In the genomic region with DNA sequence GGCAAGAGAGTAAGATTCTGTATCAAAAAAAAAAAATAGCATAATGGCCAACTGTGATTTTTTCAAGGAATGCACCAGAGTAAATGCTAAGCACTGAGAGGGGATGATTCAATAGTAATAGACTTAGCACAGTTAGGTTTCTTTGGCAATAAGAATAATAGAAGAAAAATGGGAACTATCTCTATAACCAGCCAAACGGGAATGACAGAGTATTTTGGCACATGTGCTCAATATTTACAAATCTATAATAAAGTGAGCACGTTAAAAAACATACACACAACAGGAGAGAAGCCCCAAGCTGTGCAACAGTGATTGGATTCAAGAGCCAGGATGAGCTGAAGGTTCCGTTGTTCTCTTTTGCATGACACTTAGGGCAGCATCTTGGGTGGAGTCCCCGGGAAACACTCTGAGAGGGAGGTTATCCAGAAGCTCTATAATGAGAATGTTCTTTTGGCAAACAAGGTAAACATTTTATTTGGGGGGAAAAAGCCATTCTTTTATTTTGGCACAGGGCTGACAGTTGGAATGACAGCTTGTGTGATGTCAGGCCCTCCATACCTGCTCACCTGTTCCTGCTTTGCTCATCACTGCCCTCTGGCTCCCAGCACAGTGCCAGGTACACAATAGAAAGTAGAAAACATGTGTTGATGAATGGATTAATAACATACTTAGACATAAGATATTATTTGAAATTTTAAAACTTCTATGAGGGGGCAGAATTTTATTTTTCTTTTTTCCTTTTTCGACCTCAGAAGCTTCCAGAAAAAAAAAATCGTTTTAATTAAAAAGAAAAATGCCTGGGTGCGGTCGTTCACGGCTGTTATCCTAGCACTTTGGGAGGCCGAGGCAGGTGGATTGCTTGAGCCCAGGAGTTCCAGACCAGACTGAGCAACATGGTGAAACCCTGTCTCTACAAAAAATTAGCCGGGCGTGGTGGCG, we compare ENCODE assay signal across 18 cellular contexts. TPM values are rescaled to one million over a fixed set of nuclear protein-coding genes. Genes with fewer than 3 reads are reported as not detected.
DNase-seq lines count a peak whose midpoint lies in the region; ATAC-seq and TF ChIP-seq lines count a peak whose summit lies in the region.
"Had no signal": no experiment of that assay in that cellular context is flagged by ENCODE, and none has a peak within 500 bp of the region (broad histone marks: within the 10 kb centered on the region; RNA-seq: fewer than 3 reads in every experiment).

No MANE protein-coding gene starts in this region.

- DNase-seq in GM06990 (ENCODE audit: extremely low read depth, insufficient read length) (no peak), HT-29 (ENCODE audit: low spot score) (peak; percentile 48), RWPE2 (ENCODE audit: low spot score) (no peak), left colon (no peak), SHP77 (lab: John Stamatoyannopoulos, UW) (no peak)
- DNase-seq: activated CD8-positive, alpha-beta memory T cell treated with anti-CD3 and anti-CD28 coated beads, Interleukin-2, amount 50 U/mL, for 4 hours; activated naive CD4-positive, alpha-beta T cell treated with Interleukin-2 at 50 U/mL for 16 hours; hypothalamus; left cardiac atrium; MV-4-11; NCI-H510A treated with DMSO at 0.1 percent for 48 hours; ovary; stimulated activated naive CD8-positive, alpha-beta T cell treated with anti-CD3 and anti-CD28 coated beads, Interleukin-15, amount 100 ng/mL, for 72 hours had no signal

- H3K36me3 ChIP-seq in GM06990 (ENCODE audit: control insufficient read depth, insufficient read depth, low read length) (no peaks in the 10 kb centered on the region), RWPE2 (ENCODE audit: low read depth) (no peaks in the 10 kb centered on the region)
- H3K36me3 ChIP-seq: BLaER1, ovary had no signal

- H3K4me1 ChIP-seq in RWPE2 (ENCODE audit: insufficient read depth, poor library complexity, severe bottlenecking), result no peaks in the 10 kb centered on the region

- H3K27ac ChIP-seq in RWPE2 (ENCODE audit: poor library complexity, severe bottlenecking), result no peak overlapping the region
- H3K27ac ChIP-seq: ovary had no signal

- ATAC-seq in RWPE2 (ENCODE audit: low read depth) (peak; percentile 54; the same call in 2 of the 3 replicates), left colon (peak; percentile 62), GM21737 (IDR thresholded peaks at IDR 0.05; ENCODE audit: unreplicated experiment) (no peak), GM19395 (IDR thresholded peaks at IDR 0.05; ENCODE audit: unreplicated experiment) (no peak)
- ATAC-seq: body of pancreas, left cardiac atrium had no signal

- intact Hi-C loops in left colon (cut with DNase I, micrococcal nuclease), result no loop called here

- H3K4me3 ChIP-seq in GM06990 (replicated peaks; ENCODE audit: low read depth, low read length) (no peak overlapping the region), RWPE2 (ENCODE audit: severe bottlenecking) (no peak overlapping the region)
- H3K4me3 ChIP-seq: BLaER1, body of pancreas, ovary had no signal

- no peaks in the 10 kb centered on the region for H3K9me3 ChIP-seq in RWPE2 (ENCODE audit: severe bottlenecking)
- H3K9me3 ChIP-seq: body of pancreas, ovary had no signal

- H3K27me3 ChIP-seq in GM06990 (replicated peaks; ENCODE audit: control insufficient read depth, insufficient read depth, low read length) (no peaks in the 10 kb centered on the region), RWPE2 (ENCODE audit: insufficient read depth, poor library complexity, severe bottlenecking) (no peaks in the 10 kb centered on the region)
- H3K27me3 ChIP-seq: BLaER1, body of pancreas, ovary had no signal

- peak; percentile 29 for TF ChIP-seq CTCF in GM06990 (IDR thresholded peaks at IDR 0.05; ENCODE audit: insufficient read depth, low read length, poor library complexity, severe bottlenecking)
- peak; percentile 65 for TF ChIP-seq CTCF in RWPE2 (IDR thresholded peaks at IDR 0.05; ENCODE audit: poor library complexity, severe bottlenecking)

RNA-seq across cellular contexts. Expression of gene MUC4, which starts 44.0 kb away (rescaled TPM):
- total RNA-seq in HT-29 (2014; rRNA removed; shearing (Covaris generic)), result 0.08 TPM in 1 of 2 replicates, not detected in the other
- total RNA-seq in left colon, result 100 to 1,000 TPM; 114 to 356 TPM
- total RNA-seq: body of pancreas, dermis microvascular lymphatic vessel endothelial cell, left cardiac atrium had no signal

RNA-seq across cellular contexts. Expression of gene TNK2, which starts 52.6 kb away (rescaled TPM):
- total RNA-seq in HT-29 (2014; rRNA removed; shearing (Covaris generic)), result 172 and 212 TPM in 2 replicates
- 10 to 100 TPM; 18.3 to 33.9 TPM for total RNA-seq in left colon

Comparison
In these comparisons a context has a peak if more than half of its experiments do, and no peak if none do; other contexts are left out.
1. ATAC-seq: peak in RWPE2 (single experiment) and left colon (single experiment); none in GM21737 (single experiment) and GM19395 (single experiment).
2. RNA of gene MUC4, which starts 44.0 kb away (total RNA-seq): 114 to 356 TPM in left colon; 0.08 TPM in HT-29; every median in the first group is over 100 times any median in the second.